ENCODE assay signal across 16 cellular contexts in genomic region chr6:128139519-128139918, GRCh38.
A peak's percentile ranks its signal among the peaks of the same experiment; 100 is the strongest.
DNase-seq lines count a peak whose midpoint lies in the region; ATAC-seq, FAIRE-seq and TF ChIP-seq lines count a peak whose summit lies in the region.
"Had no signal": no experiment of that assay in that cellular context is flagged by ENCODE, and none has a peak within 500 bp of the region (broad histone marks: within the 10 kb centered on the region; RNA-seq: fewer than 3 reads in every experiment).

No MANE protein-coding gene starts in this region.

- H3K9me3 Mint-ChIP-seq in activated CD4-positive, alpha-beta T cell treated with anti-CD3 and anti-CD28 coated beads, Interleukin-2, amount 10 ng/mL, durations not matched to agents 7 days and 5 days = peaks cover 8% of the 10 kb centered on the region
- H3K9me3 Mint-ChIP-seq: activated naive CD4-positive, alpha-beta T cell treated with anti-CD3 and anti-CD28 coated beads, Interleukin-2, amount 50 U/mL, for 24 hours; dendritic cell treated with granulocyte-macrophage colony-stimulating factor and Interleukin-4, amounts not matched to agents 40 ng/mL and 50 ng/mL, for 4 days; stimulated activated effector memory CD8-positive, alpha-beta T cell treated with anti-CD3 and anti-CD28 coated beads, Interleukin-12 subunit alpha, Interleukin-12 subunit beta, amount 100 ng/mL, for 72 hours had no signal

- no peaks in the 10 kb centered on the region for H3K9me3 ChIP-seq in left ventricle myocardium inferior (replicated peaks)
- no peaks in the 10 kb centered on the region for H3K9me3 ChIP-seq in mammary epithelial cell (replicated peaks; ENCODE audit: insufficient read depth, low read length)
- H3K9me3 ChIP-seq: uterus had no signal

- dilution Hi-C loops in mammary epithelial cell (cut with HindIII; ENCODE audit: low sequenced_read_pairs) = no loop called here

- no peak overlapping the region for H3K4me3 ChIP-seq in left ventricle myocardium inferior
- no peak overlapping the region for H3K4me3 ChIP-seq in mammary epithelial cell (replicated peaks in 1 of 3; ENCODE audit: insufficient read depth in 1 of 3, low read depth in 2 of 3, low read length in 3 of 3)
- H3K4me3 ChIP-seq: uterus had no signal

- H3K27me3 ChIP-seq in left ventricle myocardium inferior (ENCODE audit: low read depth) (no peaks in the 10 kb centered on the region), mammary epithelial cell (ENCODE audit: insufficient read depth, low read length) (no peaks in the 10 kb centered on the region)
- H3K27me3 ChIP-seq: uterus had no signal

- intact Hi-C loops in Right ventricle myocardium superior (cut with DNase I) = no loop called here
- intact Hi-C loops in left ventricle myocardium inferior (cut with micrococcal nuclease) = no loop called here
- intact Hi-C loops in mammary epithelial cell (cut with micrococcal nuclease) = no loop called here
- intact Hi-C loops in left ventricle myocardium superior (cut with micrococcal nuclease) = no loop called here

- no peak for DNase-seq in Right ventricle myocardium superior
- DNase-seq in left ventricle myocardium inferior = no peak
- DNase-seq in mammary epithelial cell = peak; percentile 41
- DNase-seq in left ventricle myocardium superior = no peak
- peak; percentile 2 for DNase-seq in urothelium cell line (ENCODE audit: low spot score)
- no peak for DNase-seq in GF-D8 (lab: John Stamatoyannopoulos, UW)
- DNase-seq in DMS79 (lab: John Stamatoyannopoulos, UW) = no peak
- DNase-seq in activated CD4-positive, alpha-beta T cell treated with anti-CD3 and anti-CD28 coated beads, Interleukin-2, amount 10 ng/mL, durations not matched to agents 7 days and 5 days = no peak
- DNase-seq: hippocampal formation, mesendoderm, NCI-H1092 treated with DMSO at 0.1 percent for 48 hours, NCI-H524 treated with DMSO at 0.1 percent for 48 hours, uterus had no signal

- ATAC-seq in Right ventricle myocardium superior (ENCODE audit: poor library complexity) (peak; percentile 73), left ventricle myocardium superior (peak; percentile 79)
- ATAC-seq: stimulated activated effector memory CD8-positive, alpha-beta T cell treated with anti-CD3 and anti-CD28 coated beads, Interleukin-12 subunit alpha, Interleukin-12 subunit beta, amount 100 ng/mL, for 72 hours had no signal

- TF ChIP-seq CTCF in left ventricle myocardium inferior (IDR thresholded peaks at IDR 0.05; ENCODE audit: borderline replicate concordance) (no peak), mammary epithelial cell (conservative IDR thresholded peaks at IDR 0.05 in 1 of 2, IDR thresholded peaks at IDR 0.05 in 1 of 2; ENCODE audit: extremely low read depth in 1 of 2, insufficient read depth in 1 of 2, low read depth in 1 of 2, low read length in 2 of 2) (no peak)

- BruUV-seq in mammary epithelial cell (replicated peaks; lab: Mats Ljungman, UMichigan) = no TSS peak

- H3K36me3 ChIP-seq in left ventricle myocardium inferior = no peaks in the 10 kb centered on the region
- H3K36me3 ChIP-seq in mammary epithelial cell (ENCODE audit: insufficient read depth, low read length) = peaks cover 2% of the 10 kb centered on the region
- H3K36me3 ChIP-seq: uterus had no signal

- no peak overlapping the region for H2AFZ ChIP-seq in mammary epithelial cell (ENCODE audit: low read depth, low read length)

- H3K4me1 Mint-ChIP-seq in activated CD4-positive, alpha-beta T cell treated with anti-CD3 and anti-CD28 coated beads, Interleukin-2, amount 10 ng/mL, durations not matched to agents 7 days and 5 days = peaks cover 11% of the 10 kb centered on the region
- H3K4me1 Mint-ChIP-seq: stimulated activated effector memory CD8-positive, alpha-beta T cell treated with anti-CD3 and anti-CD28 coated beads, Interleukin-12 subunit alpha, Interleukin-12 subunit beta, amount 100 ng/mL, for 72 hours had no signal

- H4K20me1 ChIP-seq in mammary epithelial cell (ENCODE audit: insufficient read depth, low read length) = no peaks in the 10 kb centered on the region

- no peak overlapping the region for H3K4me3 Mint-ChIP-seq in activated CD4-positive, alpha-beta T cell treated with anti-CD3 and anti-CD28 coated beads, Interleukin-2, amount 10 ng/mL, durations not matched to agents 7 days and 5 days
- H3K4me3 Mint-ChIP-seq: activated naive CD4-positive, alpha-beta T cell treated with anti-CD3 and anti-CD28 coated beads, Interleukin-2, amount 50 U/mL, for 24 hours; dendritic cell treated with granulocyte-macrophage colony-stimulating factor and Interleukin-4, amounts not matched to agents 40 ng/mL and 50 ng/mL, for 4 days; stimulated activated effector memory CD8-positive, alpha-beta T cell treated with anti-CD3 and anti-CD28 coated beads, Interleukin-12 subunit alpha, Interleukin-12 subunit beta, amount 100 ng/mL, for 72 hours had no signal

- no peak overlapping the region for H3K9ac ChIP-seq in mammary epithelial cell (ENCODE audit: insufficient read depth, low read length)

- H3K27ac ChIP-seq in left ventricle myocardium inferior (replicated peaks) = no peak overlapping the region
- H3K27ac ChIP-seq in mammary epithelial cell (ENCODE audit: insufficient read depth, low read depth, low read length) = no peak overlapping the region
- H3K27ac ChIP-seq: uterus had no signal

- 90% methylated on average over 1 of the region's 1 CpG for WGBS in mammary epithelial cell (ENCODE audit: low coverage, missing lambda C conversion rate)

- H3K4me2 ChIP-seq in mammary epithelial cell (ENCODE audit: insufficient read depth, low read depth, low read length) = no peak overlapping the region

- in situ Hi-C loops in mammary epithelial cell (cut with MboI; ENCODE audit: low sequenced_read_pairs in 2 of 2) = no loop called here

- CTCF ChIA-PET in mammary epithelial cell (lab: Charles Lee; ENCODE audit: low non-redundant PET) = no interaction called here
- CTCF ChIA-PET in activated CD4-positive, alpha-beta T cell treated with anti-CD3 and anti-CD28 coated beads, Interleukin-2, amount 10 ng/mL, durations not matched to agents 7 days and 5 days (lab: Charles Lee) = no interaction called here

- H3K4me1 ChIP-seq in left ventricle myocardium inferior = peaks cover 48% of the 10 kb centered on the region
- no peaks in the 10 kb centered on the region for H3K4me1 ChIP-seq in mammary epithelial cell (ENCODE audit: insufficient read depth, low read length)
- H3K4me1 ChIP-seq: uterus had no signal

- no peak for FAIRE-seq in urothelium cell line (lab: Jason Lieb, UNC)

- POLR2A ChIA-PET in activated CD4-positive, alpha-beta T cell treated with anti-CD3 and anti-CD28 coated beads, Interleukin-2, amount 10 ng/mL, durations not matched to agents 7 days and 5 days (lab: Charles Lee) = no interaction called here

- H3K27me3 Mint-ChIP-seq in activated CD4-positive, alpha-beta T cell treated with anti-CD3 and anti-CD28 coated beads, Interleukin-2, amount 10 ng/mL, durations not matched to agents 7 days and 5 days = no peaks in the 10 kb centered on the region
- H3K27me3 Mint-ChIP-seq: activated naive CD4-positive, alpha-beta T cell treated with anti-CD3 and anti-CD28 coated beads, Interleukin-2, amount 50 U/mL, for 24 hours; dendritic cell treated with granulocyte-macrophage colony-stimulating factor and Interleukin-4, amounts not matched to agents 40 ng/mL and 50 ng/mL, for 4 days had no signal

- no peaks in the 10 kb centered on the region for H3K36me3 Mint-ChIP-seq in activated CD4-positive, alpha-beta T cell treated with anti-CD3 and anti-CD28 coated beads, Interleukin-2, amount 10 ng/mL, durations not matched to agents 7 days and 5 days (ENCODE audit: low read depth)
- H3K36me3 Mint-ChIP-seq: activated naive CD4-positive, alpha-beta T cell treated with anti-CD3 and anti-CD28 coated beads, Interleukin-2, amount 50 U/mL, for 24 hours; stimulated activated effector memory CD8-positive, alpha-beta T cell treated with anti-CD3 and anti-CD28 coated beads, Interleukin-12 subunit alpha, Interleukin-12 subunit beta, amount 100 ng/mL, for 72 hours had no signal

- peaks cover under 1% of the 10 kb centered on the region for H3K79me2 ChIP-seq in mammary epithelial cell (ENCODE audit: insufficient read depth, low read length)

- no peak overlapping the region for H3K27ac Mint-ChIP-seq in activated CD4-positive, alpha-beta T cell treated with anti-CD3 and anti-CD28 coated beads, Interleukin-2, amount 10 ng/mL, durations not matched to agents 7 days and 5 days
- H3K27ac Mint-ChIP-seq: activated naive CD4-positive, alpha-beta T cell treated with anti-CD3 and anti-CD28 coated beads, Interleukin-2, amount 50 U/mL, for 24 hours; dendritic cell treated with granulocyte-macrophage colony-stimulating factor and Interleukin-4, amounts not matched to agents 40 ng/mL and 50 ng/mL, for 4 days; stimulated activated effector memory CD8-positive, alpha-beta T cell treated with anti-CD3 and anti-CD28 coated beads, Interleukin-12 subunit alpha, Interleukin-12 subunit beta, amount 100 ng/mL, for 72 hours had no signal

Comparison
In these comparisons a context has a peak if more than half of its experiments do, and no peak if none do; other contexts are left out.
1. DNase-seq: peak in mammary epithelial cell (single experiment) and urothelium cell line (single experiment); none in Right ventricle myocardium superior (single experiment), left ventricle myocardium inferior (single experiment), left ventricle myocardium superior (single experiment), GF-D8 (single experiment), DMS79 (single experiment) and activated CD4-positive, alpha-beta T cell treated with anti-CD3 and anti-CD28 coated beads, Interleukin-2, amount 10 ng/mL, durations not matched to agents 7 days and 5 days (single experiment).